In the genomic region with DNA sequence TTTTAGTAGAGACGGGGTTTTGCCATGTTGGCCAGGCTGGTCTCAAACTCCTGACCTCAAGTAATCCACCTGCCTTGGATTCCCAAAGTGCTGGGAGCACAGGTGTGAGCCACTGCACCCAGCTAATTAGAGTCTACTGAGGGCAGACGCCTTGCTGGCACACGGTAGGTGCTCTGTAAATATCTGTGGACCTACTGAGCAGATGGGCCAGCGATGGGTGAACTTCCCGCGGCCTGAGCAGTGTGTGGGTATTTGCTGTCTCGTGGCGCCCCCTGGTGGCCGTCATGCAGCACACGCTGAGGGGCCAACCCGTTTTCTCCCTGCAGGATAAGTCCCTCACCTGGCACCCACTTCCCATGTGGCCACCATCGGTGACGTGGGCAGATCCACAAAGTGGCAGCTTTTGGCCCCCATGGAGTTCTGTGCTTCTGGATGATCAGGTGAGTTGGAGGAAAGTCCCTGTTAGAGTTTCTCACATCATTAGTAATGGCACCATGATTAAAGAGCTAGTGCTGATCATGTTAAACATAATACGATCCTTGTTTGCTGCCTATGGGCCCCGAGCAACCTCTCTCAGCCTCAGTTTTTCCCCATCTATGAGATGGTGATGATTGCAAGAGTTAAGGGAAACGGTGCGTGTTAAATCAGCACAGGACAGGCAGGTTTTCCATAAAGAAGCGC, we compare ENCODE assay signal across 8 cellular contexts. TPM values are rescaled to one million over a fixed set of nuclear protein-coding genes. Genes with fewer than 3 reads are reported as not detected.
A peak's percentile ranks its signal among the peaks of the same experiment; 100 is the strongest.
DNase-seq lines count a peak whose midpoint lies in the region; ATAC-seq and TF ChIP-seq lines count a peak whose summit lies in the region.

No MANE protein-coding gene starts in this region.

- no peaks in the 10 kb centered on the region for H3K9me3 ChIP-seq in NT2/D1 (ENCODE audit: insufficient read depth, low read length)
- H3K9me3 ChIP-seq in mucosa of descending colon = no peaks in the 10 kb centered on the region

- H3K9ac ChIP-seq in NT2/D1 (ENCODE audit: insufficient read length, low read depth) = no peak overlapping the region

- ATAC-seq in HG03565 (IDR thresholded peaks at IDR 0.05; ENCODE audit: unreplicated experiment) (peak; percentile 60), mucosa of descending colon (peak; percentile 90), GM18907 (IDR thresholded peaks at IDR 0.05; ENCODE audit: unreplicated experiment) (no peak)

- H3K4me1 ChIP-seq in NT2/D1 (ENCODE audit: insufficient read depth, insufficient read length) (peaks cover 12% of the 10 kb centered on the region), mucosa of descending colon (ENCODE audit: low read depth) (no peaks in the 10 kb centered on the region)

- TF ChIP-seq CTCF in GM06990 (IDR thresholded peaks at IDR 0.05; ENCODE audit: insufficient read depth, low read length, poor library complexity, severe bottlenecking) (peak; percentile 92), epithelial cell of esophagus (IDR thresholded peaks at IDR 0.05; ENCODE audit: insufficient read depth, low read depth, low read length, missing control alignments) (peak; percentile 81), mucosa of descending colon (IDR thresholded peaks at IDR 0.05) (peak; percentile 78)

- intact Hi-C loops in mucosa of descending colon (cut with DNase I, micrococcal nuclease) = loop anchor here (5.0 kb wide), 1 partner anchor 218 kb away; no protein-coding TSS in a partner anchor

- no peak overlapping the region for H3K4me3 ChIP-seq in GM06990 (replicated peaks; ENCODE audit: low read depth, low read length)
- no peak overlapping the region for H3K4me3 ChIP-seq in NT2/D1 (ENCODE audit: insufficient read length, low read depth)
- H3K4me3 ChIP-seq in epithelial cell of esophagus (ENCODE audit: low read length) = no peak overlapping the region
- no peak overlapping the region for H3K4me3 ChIP-seq in mucosa of descending colon

- peak; percentile 59 for DNase-seq in GM06990 (ENCODE audit: extremely low read depth, insufficient read length)
- peak; percentile 71 for DNase-seq in NT2/D1 (ENCODE audit: low read depth, low spot score)
- peak; percentile 76 for DNase-seq in activated CD8-positive, alpha-beta memory T cell treated with anti-CD3 and anti-CD28 coated beads, Interleukin-2, amount 50 U/mL, for 4 hours
- peak; percentile 83 for DNase-seq in epithelial cell of esophagus (ENCODE audit: low read depth)
- peak; percentile 74 to 80 (median 79) for DNase-seq in mucosa of descending colon
- DNase-seq in stimulated activated CD8-positive, alpha-beta memory T cell treated with anti-CD3 and anti-CD28 coated beads, Interleukin-4, amount 100 ng/mL, for 48 hours = peak; percentile 85

- H3K27me3 ChIP-seq in GM06990 (replicated peaks; ENCODE audit: control insufficient read depth, insufficient read depth, low read length) (no peaks in the 10 kb centered on the region), NT2/D1 (ENCODE audit: insufficient read depth, insufficient read length) (no peaks in the 10 kb centered on the region)

- H3K36me3 ChIP-seq in GM06990 (ENCODE audit: control insufficient read depth, insufficient read depth, low read length) = peaks cover under 1% of the 10 kb centered on the region; the same call in 1 of the 2 replicates
- peaks cover 21% of the 10 kb centered on the region for H3K36me3 ChIP-seq in NT2/D1 (ENCODE audit: insufficient read depth, insufficient read length, low read length)
- peaks cover 6% of the 10 kb centered on the region for H3K36me3 ChIP-seq in mucosa of descending colon (ENCODE audit: low read depth)

RNA-seq across cellular contexts. Expression of gene ZDHHC7, which starts 40.7 kb away (rescaled TPM):
- total RNA-seq in mucosa of descending colon = 10 to 100 TPM; 69.8 to 96.1 (median 78.7) TPM

RNA-seq across cellular contexts. Expression of gene KIAA0513, which starts 57.0 kb away (rescaled TPM):
- 10 to 100 TPM; 31.9 to 36.5 (median 33.5) TPM for total RNA-seq in mucosa of descending colon
